Comparison of ENCODE assay signal across 14 cellular contexts in the genomic region with DNA sequence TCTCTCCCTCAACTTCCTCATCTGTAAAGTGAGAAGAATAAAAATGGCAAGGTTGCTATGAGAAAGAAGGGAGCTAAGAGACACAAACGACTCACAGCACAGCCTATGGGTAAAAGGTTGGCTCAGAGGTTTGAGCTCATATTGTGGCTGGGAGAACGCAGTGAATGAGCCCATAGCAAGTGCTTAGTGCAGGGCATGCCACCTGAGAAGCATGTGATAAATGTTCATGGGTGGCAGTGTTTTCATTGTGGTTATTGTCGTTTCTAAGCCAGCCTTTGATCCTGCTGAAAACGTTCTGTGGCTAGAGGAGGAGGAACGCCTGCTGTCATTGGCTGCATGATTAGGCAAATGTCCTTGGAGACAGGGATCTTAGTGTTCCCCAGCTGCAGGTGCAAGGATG.
"Had no signal": no experiment of that assay in that cellular context is flagged by ENCODE, and none has a peak within 500 bp of the region (broad histone marks: within the 10 kb centered on the region; RNA-seq: fewer than 3 reads in every experiment).

No MANE protein-coding gene starts in this region.

- DNase-seq: activated CD4-positive, alpha-beta memory T cell treated with anti-CD3 and anti-CD28 coated beads for 36 hours; activated gamma-delta T cell; activated naive CD8-positive, alpha-beta T cell treated with anti-CD3 and anti-CD28 coated beads, Interleukin-2, amount 10 ng/mL, durations not matched to agents 7 days and 5 days; activated T-cell treated with anti-CD3 and anti-CD28 coated beads, Interleukin-2, amount 50 U/mL, for 4 hours; aorta; left ventricle myocardium inferior; mesenchymal stem cell; ovary; stimulated activated CD4-positive, alpha-beta T cell treated with anti-CD3 and anti-CD28 coated beads, Interleukin-15, amount 100 ng/mL, for 24 hours; stimulated activated CD4-positive, alpha-beta T cell treated with anti-CD3 and anti-CD28 coated beads, Interleukin-4, amount 100 ng/mL, for 4 hours; stimulated activated naive CD8-positive, alpha-beta T cell treated with anti-CD3 and anti-CD28 coated beads, Interleukin-15, amount 100 ng/mL, for 72 hours; T-helper 9 cell; testis had no signal

- ATAC-seq: activated T-cell treated with anti-CD3 and anti-CD28 coated beads, Interleukin-2, amount 50 U/mL, for 4 hours; esophagus mucosa; stimulated activated naive CD8-positive, alpha-beta T cell treated with anti-CD3 and anti-CD28 coated beads, Interleukin-15, amount 100 ng/mL, for 72 hours had no signal

- H3K27ac ChIP-seq: left ventricle myocardium inferior, ovary, testis had no signal
